Comparison of ENCODE assay signal across 1 cellular context in genomic region chr3:152019516-152019915, GRCh38.
TF ChIP-seq lines count a peak whose summit lies in the region.

No MANE protein-coding gene starts in this region.

TF ChIP-seq in GM23338, 12 proteins besides CTCF, POLR2A, EP300 and RAD21 (continued from another document):
- TF ChIP-seq ZNF462 (CRISPR knock-in tag; IDR thresholded peaks at IDR 0.05) (no peak), ZNF114 (CRISPR knock-in tag; IDR thresholded peaks at IDR 0.05) (no peak), EZH2 (IDR thresholded peaks at IDR 0.05; ENCODE audit: low read depth, unreplicated experiment) (no peak), ETS1 (IDR thresholded peaks at IDR 0.05) (no peak)
